ENCODE assay signal across 1 cellular context in the genomic region with DNA sequence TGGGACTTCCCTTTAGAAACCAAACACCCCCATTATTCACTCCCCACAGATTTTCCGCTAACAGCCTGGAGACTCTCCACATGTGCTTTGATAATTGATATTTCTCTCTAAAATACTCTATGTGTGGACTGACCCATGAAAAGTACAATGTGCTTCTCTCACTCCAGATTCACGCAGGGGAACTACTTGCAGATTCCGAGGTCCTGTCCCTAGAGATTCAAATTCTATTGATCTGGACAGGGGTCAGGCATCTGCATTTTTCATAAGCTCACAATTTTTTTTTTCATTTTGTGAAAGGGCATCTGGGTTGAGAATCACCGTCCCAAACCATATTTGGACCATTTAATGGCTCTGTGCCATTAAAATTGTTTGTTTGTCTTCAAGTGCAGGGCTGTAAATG.
TF ChIP-seq lines count a peak whose summit lies in the region.

No MANE protein-coding gene starts in this region.

TF ChIP-seq in H1, 55 proteins besides CTCF, POLR2A, EP300 and RAD21:
- TF ChIP-seq SP1 (IDR thresholded peaks at IDR 0.05; ENCODE audit: low read depth, low read length), result no peak
- TF ChIP-seq, protein P1, sequence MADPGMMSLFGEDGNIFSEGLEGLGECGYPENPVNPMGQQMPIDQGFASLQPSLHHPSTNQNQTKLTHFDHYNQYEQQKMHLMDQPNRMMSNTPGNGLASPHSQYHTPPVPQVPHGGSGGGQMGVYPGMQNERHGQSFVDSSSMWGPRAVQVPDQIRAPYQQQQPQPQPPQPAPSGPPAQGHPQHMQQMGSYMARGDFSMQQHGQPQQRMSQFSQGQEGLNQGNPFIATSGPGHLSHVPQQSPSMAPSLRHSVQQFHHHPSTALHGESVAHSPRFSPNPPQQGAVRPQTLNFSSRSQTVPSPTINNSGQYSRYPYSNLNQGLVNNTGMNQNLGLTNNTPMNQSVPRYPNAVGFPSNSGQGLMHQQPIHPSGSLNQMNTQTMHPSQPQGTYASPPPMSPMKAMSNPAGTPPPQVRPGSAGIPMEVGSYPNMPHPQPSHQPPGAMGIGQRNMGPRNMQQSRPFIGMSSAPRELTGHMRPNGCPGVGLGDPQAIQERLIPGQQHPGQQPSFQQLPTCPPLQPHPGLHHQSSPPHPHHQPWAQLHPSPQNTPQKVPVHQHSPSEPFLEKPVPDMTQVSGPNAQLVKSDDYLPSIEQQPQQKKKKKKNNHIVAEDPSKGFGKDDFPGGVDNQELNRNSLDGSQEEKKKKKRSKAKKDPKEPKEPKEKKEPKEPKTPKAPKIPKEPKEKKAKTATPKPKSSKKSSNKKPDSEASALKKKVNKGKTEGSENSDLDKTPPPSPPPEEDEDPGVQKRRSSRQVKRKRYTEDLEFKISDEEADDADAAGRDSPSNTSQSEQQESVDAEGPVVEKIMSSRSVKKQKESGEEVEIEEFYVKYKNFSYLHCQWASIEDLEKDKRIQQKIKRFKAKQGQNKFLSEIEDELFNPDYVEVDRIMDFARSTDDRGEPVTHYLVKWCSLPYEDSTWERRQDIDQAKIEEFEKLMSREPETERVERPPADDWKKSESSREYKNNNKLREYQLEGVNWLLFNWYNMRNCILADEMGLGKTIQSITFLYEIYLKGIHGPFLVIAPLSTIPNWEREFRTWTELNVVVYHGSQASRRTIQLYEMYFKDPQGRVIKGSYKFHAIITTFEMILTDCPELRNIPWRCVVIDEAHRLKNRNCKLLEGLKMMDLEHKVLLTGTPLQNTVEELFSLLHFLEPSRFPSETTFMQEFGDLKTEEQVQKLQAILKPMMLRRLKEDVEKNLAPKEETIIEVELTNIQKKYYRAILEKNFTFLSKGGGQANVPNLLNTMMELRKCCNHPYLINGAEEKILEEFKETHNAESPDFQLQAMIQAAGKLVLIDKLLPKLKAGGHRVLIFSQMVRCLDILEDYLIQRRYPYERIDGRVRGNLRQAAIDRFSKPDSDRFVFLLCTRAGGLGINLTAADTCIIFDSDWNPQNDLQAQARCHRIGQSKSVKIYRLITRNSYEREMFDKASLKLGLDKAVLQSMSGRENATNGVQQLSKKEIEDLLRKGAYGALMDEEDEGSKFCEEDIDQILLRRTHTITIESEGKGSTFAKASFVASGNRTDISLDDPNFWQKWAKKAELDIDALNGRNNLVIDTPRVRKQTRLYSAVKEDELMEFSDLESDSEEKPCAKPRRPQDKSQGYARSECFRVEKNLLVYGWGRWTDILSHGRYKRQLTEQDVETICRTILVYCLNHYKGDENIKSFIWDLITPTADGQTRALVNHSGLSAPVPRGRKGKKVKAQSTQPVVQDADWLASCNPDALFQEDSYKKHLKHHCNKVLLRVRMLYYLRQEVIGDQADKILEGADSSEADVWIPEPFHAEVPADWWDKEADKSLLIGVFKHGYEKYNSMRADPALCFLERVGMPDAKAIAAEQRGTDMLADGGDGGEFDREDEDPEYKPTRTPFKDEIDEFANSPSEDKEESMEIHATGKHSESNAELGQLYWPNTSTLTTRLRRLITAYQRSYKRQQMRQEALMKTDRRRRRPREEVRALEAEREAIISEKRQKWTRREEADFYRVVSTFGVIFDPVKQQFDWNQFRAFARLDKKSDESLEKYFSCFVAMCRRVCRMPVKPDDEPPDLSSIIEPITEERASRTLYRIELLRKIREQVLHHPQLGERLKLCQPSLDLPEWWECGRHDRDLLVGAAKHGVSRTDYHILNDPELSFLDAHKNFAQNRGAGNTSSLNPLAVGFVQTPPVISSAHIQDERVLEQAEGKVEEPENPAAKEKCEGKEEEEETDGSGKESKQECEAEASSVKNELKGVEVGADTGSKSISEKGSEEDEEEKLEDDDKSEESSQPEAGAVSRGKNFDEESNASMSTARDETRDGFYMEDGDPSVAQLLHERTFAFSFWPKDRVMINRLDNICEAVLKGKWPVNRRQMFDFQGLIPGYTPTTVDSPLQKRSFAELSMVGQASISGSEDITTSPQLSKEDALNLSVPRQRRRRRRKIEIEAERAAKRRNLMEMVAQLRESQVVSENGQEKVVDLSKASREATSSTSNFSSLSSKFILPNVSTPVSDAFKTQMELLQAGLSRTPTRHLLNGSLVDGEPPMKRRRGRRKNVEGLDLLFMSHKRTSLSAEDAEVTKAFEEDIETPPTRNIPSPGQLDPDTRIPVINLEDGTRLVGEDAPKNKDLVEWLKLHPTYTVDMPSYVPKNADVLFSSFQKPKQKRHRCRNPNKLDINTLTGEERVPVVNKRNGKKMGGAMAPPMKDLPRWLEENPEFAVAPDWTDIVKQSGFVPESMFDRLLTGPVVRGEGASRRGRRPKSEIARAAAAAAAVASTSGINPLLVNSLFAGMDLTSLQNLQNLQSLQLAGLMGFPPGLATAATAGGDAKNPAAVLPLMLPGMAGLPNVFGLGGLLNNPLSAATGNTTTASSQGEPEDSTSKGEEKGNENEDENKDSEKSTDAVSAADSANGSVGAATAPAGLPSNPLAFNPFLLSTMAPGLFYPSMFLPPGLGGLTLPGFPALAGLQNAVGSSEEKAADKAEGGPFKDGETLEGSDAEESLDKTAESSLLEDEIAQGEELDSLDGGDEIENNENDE (IDR thresholded peaks at IDR 0.05; ENCODE audit: insufficient replicate concordance, low read length), result no peak
- TF ChIP-seq TEAD4 (IDR thresholded peaks at IDR 0.05; ENCODE audit: low read depth, low read length), result no peak
- no peak for TF ChIP-seq HDAC2 (IDR thresholded peaks at IDR 0.05; ENCODE audit: borderline replicate concordance in 1 of 2, low read depth in 2 of 2, low read length in 2 of 2)
- TF ChIP-seq BCL11A (IDR thresholded peaks at IDR 0.05; ENCODE audit: low read depth in 2 of 2, low read length in 2 of 2), result no peak
- TF ChIP-seq POLR2AphosphoS5 (IDR thresholded peaks at IDR 0.05; ENCODE audit: low read depth, low read length), result no peak
- TF ChIP-seq TAF7 (optimal IDR thresholded peaks at IDR 0.05; ENCODE audit: borderline replicate concordance, low read depth, low read length), result no peak
- no peak for TF ChIP-seq CBX8 (IDR thresholded peaks at IDR 0.05; ENCODE audit: borderline replicate concordance, low read depth, low read length)
- no peak for TF ChIP-seq KDM4A (IDR thresholded peaks at IDR 0.05; ENCODE audit: low read depth, low read length, severe bottlenecking)
- no peak for TF ChIP-seq ASH2L (IDR thresholded peaks at IDR 0.05; ENCODE audit: low read length)
- TF ChIP-seq CREB1 (IDR thresholded peaks at IDR 0.05), result no peak
- TF ChIP-seq POU5F1 (IDR thresholded peaks at IDR 0.05; ENCODE audit: low read depth, low read length), result no peak
